Comparison of ENCODE assay signal across 8 cellular contexts in the genomic region with DNA sequence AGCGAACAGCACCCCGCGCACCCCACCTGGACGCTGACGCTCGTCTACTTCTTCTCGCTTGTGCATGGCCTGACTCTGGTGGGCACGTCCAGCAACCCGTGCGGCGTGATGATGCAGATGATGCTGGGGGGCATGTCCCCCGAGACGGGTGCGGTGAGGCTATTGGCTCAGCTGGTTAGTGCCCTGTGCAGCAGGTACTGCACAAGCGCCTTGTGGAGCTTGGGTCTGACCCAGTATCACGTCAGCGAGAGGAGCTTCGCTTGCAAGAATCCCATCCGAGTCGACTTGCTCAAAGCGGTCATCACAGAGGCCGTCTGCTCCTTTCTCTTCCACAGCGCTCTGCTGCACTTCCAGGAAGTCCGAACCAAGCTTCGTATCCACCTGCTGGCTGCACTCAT. TPM values are rescaled to one million over a fixed set of nuclear protein-coding genes. Genes with fewer than 3 reads are reported as not detected.
DNase-seq lines count a peak whose midpoint lies in the region; ATAC-seq lines count a peak whose summit lies in the region.

No MANE protein-coding gene starts in this region.

- peaks cover 16% of the 10 kb centered on the region for H3K4me1 Mint-ChIP-seq in activated naive CD4-positive, alpha-beta T cell treated with anti-CD3 and anti-CD28 coated beads, Interleukin-2, amount 50 U/mL, for 24 hours

- ATAC-seq in GM18909 (IDR thresholded peaks at IDR 0.05; ENCODE audit: poor library complexity, unreplicated experiment) (peak; percentile 26), HG03571 (IDR thresholded peaks at IDR 0.05; ENCODE audit: unreplicated experiment) (no peak)

- H3K9me3 Mint-ChIP-seq in activated naive CD4-positive, alpha-beta T cell treated with anti-CD3 and anti-CD28 coated beads, Interleukin-2, amount 50 U/mL, for 24 hours, result no peaks in the 10 kb centered on the region

- peak overlapping the region; percentile 41 for H3K27ac Mint-ChIP-seq in activated naive CD4-positive, alpha-beta T cell treated with anti-CD3 and anti-CD28 coated beads, Interleukin-2, amount 50 U/mL, for 24 hours

- DNase-seq in Ammon's horn (ENCODE audit: low spot score) (peak; percentile 66), M059J (ENCODE audit: low read depth) (peak; percentile 55), head of caudate nucleus (peak in 40 of 42 donors; percentile 14 to 75 (median 54)), nucleus accumbens (lab: John Stamatoyannopoulos, UW) (peak in 46 of 56 donors; percentile 13 to 78 (median 58)), GF-D8 (lab: John Stamatoyannopoulos, UW) (no peak)

- H3K27me3 Mint-ChIP-seq in activated naive CD4-positive, alpha-beta T cell treated with anti-CD3 and anti-CD28 coated beads, Interleukin-2, amount 50 U/mL, for 24 hours, result peaks cover 2% of the 10 kb centered on the region

- H3K4me3 Mint-ChIP-seq in activated naive CD4-positive, alpha-beta T cell treated with anti-CD3 and anti-CD28 coated beads, Interleukin-2, amount 50 U/mL, for 24 hours, result peak overlapping the region; percentile 89

- H3K36me3 Mint-ChIP-seq in activated naive CD4-positive, alpha-beta T cell treated with anti-CD3 and anti-CD28 coated beads, Interleukin-2, amount 50 U/mL, for 24 hours, result no peaks in the 10 kb centered on the region

- intact Hi-C loops in head of caudate nucleus (cut with DNase I), result no loop called here

RNA-seq across cellular contexts. Expression of a gene that starts 0.4 kb away (rescaled TPM):
- total RNA-seq in M059J (2014; rRNA removed; shearing (Covaris generic)), result 2.4 and 3.6 TPM in 2 replicates

RNA-seq across cellular contexts. Expression of a gene that starts 47.4 kb away (rescaled TPM):
- total RNA-seq in M059J (2014; rRNA removed; shearing (Covaris generic)), result 135 and 150 TPM in 2 replicates
